In genomic region chr3:32954506-32954905, GRCh38 we compare ENCODE assay signal across 1 cellular context.
TF ChIP-seq lines count a peak whose summit lies in the region.

No MANE protein-coding gene starts in this region.

TF ChIP-seq in H1, 55 proteins besides CTCF, POLR2A, EP300 and RAD21:
- TF ChIP-seq RNF2 (IDR thresholded peaks at IDR 0.05; ENCODE audit: borderline replicate concordance, low read depth, low read length, missing control alignments, poor library complexity, severe bottlenecking), result no peak
- no peak for TF ChIP-seq CHD1 (IDR thresholded peaks at IDR 0.05; ENCODE audit: low read depth, low read length)
- no peak for TF ChIP-seq SRF (IDR thresholded peaks at IDR 0.05; ENCODE audit: low read depth, low read length)
- no peak for TF ChIP-seq CREB1 (IDR thresholded peaks at IDR 0.05)
- no peak for TF ChIP-seq TAF1 (IDR thresholded peaks at IDR 0.05; ENCODE audit: low read depth, low read length)
- TF ChIP-seq CBX5 (IDR thresholded peaks at IDR 0.05; ENCODE audit: low read depth, low read length), result no peak
- TF ChIP-seq KDM4A (IDR thresholded peaks at IDR 0.05; ENCODE audit: low read depth, low read length, severe bottlenecking), result no peak
- TF ChIP-seq POU5F1 (IDR thresholded peaks at IDR 0.05; ENCODE audit: low read depth, low read length), result no peak
- no peak for TF ChIP-seq CHD2 (IDR thresholded peaks at IDR 0.05; ENCODE audit: low read length)
